Comparison of ENCODE assay signal across 19 cellular contexts in genomic region chr9:5563417-5563815, GRCh38. TPM values are rescaled to one million over a fixed set of nuclear protein-coding genes. Genes with fewer than 3 reads are reported as not detected.
DNase-seq lines count a peak whose midpoint lies in the region; ATAC-seq, FAIRE-seq and TF ChIP-seq lines count a peak whose summit lies in the region.
"Had no signal": no experiment of that assay in that cellular context is flagged by ENCODE, and none has a peak within 500 bp of the region (broad histone marks: within the 10 kb centered on the region; RNA-seq: fewer than 3 reads in every experiment).

No MANE protein-coding gene starts in this region.

- TF ChIP-seq POLR2A in H54 (IDR thresholded peaks at IDR 0.05; ENCODE audit: low read depth, low read length) (no peak), suprapubic skin (IDR thresholded peaks at IDR 0.05) (no peak)

- H3K27ac Mint-ChIP-seq in CD4-positive, alpha-beta memory T cell = peak overlapping the region in 5 of 7 donors; percentile 4 to 81 (median 51)
- peak overlapping the region; percentile 61 to 79 (median 72) for H3K27ac Mint-ChIP-seq in brain
- H3K27ac Mint-ChIP-seq in neural crest cell (ENCODE audit: unreplicated experiment) = peak overlapping the region; percentile 6
- H3K27ac Mint-ChIP-seq: activated T-helper 1 cell treated with anti-CD3 and anti-CD28 coated beads, Interleukin-12 subunit alpha, Interleukin-12 subunit beta, Interleukin-2, Interleukin-4 antibody, amounts not matched to agents 30 ng/mL and 10 ng/mL and 1 ng/mL, durations not matched to agents 14 hours and 24 hours and 36 hours had no signal

- TF ChIP-seq EP300 in suprapubic skin (IDR thresholded peaks at IDR 0.05) = no peak

- no peaks in the 10 kb centered on the region for H3K9me3 ChIP-seq in CD4-positive, alpha-beta memory T cell (ENCODE audit: control insufficient read depth in 1 of 2, low read length in 2 of 2)
- no peaks in the 10 kb centered on the region for H3K9me3 ChIP-seq in suprapubic skin
- H3K9me3 ChIP-seq: Caco-2, pancreas had no signal

- H3K9me3 Mint-ChIP-seq in CD4-positive, alpha-beta memory T cell = peaks cover 0 to 5% (median 2%) of the 10 kb centered on the region in 8 donors
- H3K9me3 Mint-ChIP-seq in brain (peaks cover 0 to 2% (median 0%) of the 10 kb centered on the region in 5 experiments), neural crest cell (peaks cover 2% of the 10 kb centered on the region)

- WGBS in suprapubic skin = 79% methylated on average over 2 of the region's 2 CpGs

- no peak overlapping the region for H3K4me3 ChIP-seq in CD4-positive, alpha-beta memory T cell (ENCODE audit: low read length in 2 of 2)
- no peak overlapping the region for H3K4me3 ChIP-seq in suprapubic skin
- H3K4me3 ChIP-seq: K562, pancreas had no signal

- no peak for DNase-seq in CD4-positive, alpha-beta memory T cell
- DNase-seq in H54 (ENCODE audit: insufficient read length, low spot score) (no peak), neural crest cell (ENCODE audit: low read depth, low spot score) (no peak), SW480 (ENCODE audit: low spot score) (no peak), suprapubic skin (ENCODE audit: low spot score in 2 of 2) (no peak)
- DNase-seq in stimulated activated CD4-positive, alpha-beta T cell treated with anti-CD3 and anti-CD28 coated beads, Interleukin-4, amount 100 ng/mL, for 24 hours = no peak
- DNase-seq: amniotic stem cell; Caco-2; left colon; NCI-H187 treated with DMSO at 0.1 percent for 48 hours; NCI-H446; NK-92 treated with Interleukin-12 subunit alpha and Interleukin-12 subunit beta, amount 100 ng/mL, for 24 hours; pancreas; stimulated activated CD4-positive, alpha-beta T cell treated with anti-CD3 and anti-CD28 coated beads, Interleukin-4, amount 100 ng/mL, for 1 hour had no signal

- no peak overlapping the region for H3K4me3 Mint-ChIP-seq in CD4-positive, alpha-beta memory T cell
- peak overlapping the region in 1 of 5 experiments; percentile 65 for H3K4me3 Mint-ChIP-seq in brain
- H3K4me3 Mint-ChIP-seq in neural crest cell = no peak overlapping the region
- H3K4me3 Mint-ChIP-seq: activated T-helper 1 cell treated with anti-CD3 and anti-CD28 coated beads, Interleukin-12 subunit alpha, Interleukin-12 subunit beta, Interleukin-2, Interleukin-4 antibody, amounts not matched to agents 30 ng/mL and 10 ng/mL and 1 ng/mL, durations not matched to agents 14 hours and 24 hours and 36 hours had no signal

- no peak for ATAC-seq in GM21381 (IDR thresholded peaks at IDR 0.05; ENCODE audit: unreplicated experiment)
- ATAC-seq: K562, left colon, pancreas had no signal

- peak; percentile 50 for FAIRE-seq in H54 (lab: Jason Lieb, UNC)
- FAIRE-seq: endometrium, K562, pancreas had no signal

- TF ChIP-seq CTCF in brain (conservative IDR thresholded peaks at IDR 0.05) (no peak), neural crest cell (conservative IDR thresholded peaks at IDR 0.05) (no peak), suprapubic skin (IDR thresholded peaks at IDR 0.05) (no peak)

- intact Hi-C loops in CD4-positive, alpha-beta memory T cell (cut with micrococcal nuclease) = no loop called here

- H3K27me3 Mint-ChIP-seq in CD4-positive, alpha-beta memory T cell = no peaks in the 10 kb centered on the region
- no peaks in the 10 kb centered on the region for H3K27me3 Mint-ChIP-seq in brain
- H3K27me3 Mint-ChIP-seq in neural crest cell (ENCODE audit: low read depth) = no peaks in the 10 kb centered on the region

- no peaks in the 10 kb centered on the region for H3K36me3 ChIP-seq in CD4-positive, alpha-beta memory T cell (ENCODE audit: insufficient read depth, low read length)
- no peaks in the 10 kb centered on the region for H3K36me3 ChIP-seq in suprapubic skin
- H3K36me3 ChIP-seq: pancreas had no signal

- peaks cover 33 to 51% (median 37%) of the 10 kb centered on the region in 4 donors for H3K4me1 Mint-ChIP-seq in CD4-positive, alpha-beta memory T cell
- H3K4me1 Mint-ChIP-seq in brain (peaks cover 23% of the 10 kb centered on the region), neural crest cell (peaks cover 22% of the 10 kb centered on the region)

- peaks cover 26% of the 10 kb centered on the region for H3K4me1 ChIP-seq in CD4-positive, alpha-beta memory T cell (ENCODE audit: insufficient read depth, low read length)
- H3K4me1 ChIP-seq in suprapubic skin = peaks cover 8% of the 10 kb centered on the region
- H3K4me1 ChIP-seq: Caco-2, pancreas had no signal

- CTCF ChIA-PET in CD4-positive, alpha-beta memory T cell (lab: Charles Lee; ENCODE audit: partially characterized antibody) = interaction anchor here (1.8 kb wide), 1 partner anchor 37 kb away, joined by 5 read pairs; no protein-coding TSS in a partner anchor

- H3K27ac ChIP-seq in CD4-positive, alpha-beta memory T cell (ENCODE audit: low read depth, low read length) = no peak overlapping the region
- no peak overlapping the region for H3K27ac ChIP-seq in suprapubic skin
- H3K27ac ChIP-seq: pancreas had no signal

- POLR2A ChIA-PET in CD4-positive, alpha-beta memory T cell (lab: Charles Lee; ENCODE audit: partially characterized antibody) = interaction anchor here (1.5 kb wide), 2 partner anchors 14 to 19 kb away, joined by 3 to 5 read pairs; no protein-coding TSS in a partner anchor

- H3K36me3 Mint-ChIP-seq in CD4-positive, alpha-beta memory T cell = peaks cover 1 to 3% of the 10 kb centered on the region in 2 donors
- H3K36me3 Mint-ChIP-seq in brain (no peaks in the 10 kb centered on the region), neural crest cell (ENCODE audit: low read depth) (no peaks in the 10 kb centered on the region)

- no peaks in the 10 kb centered on the region for H3K27me3 ChIP-seq in CD4-positive, alpha-beta memory T cell (ENCODE audit: insufficient read depth, low read length)
- H3K27me3 ChIP-seq in suprapubic skin = no peaks in the 10 kb centered on the region
- H3K27me3 ChIP-seq: pancreas had no signal

RNA-seq across cellular contexts. Expression of gene PDCD1LG2, which starts 53.1 kb away (rescaled TPM):
- total RNA-seq in CD4-positive, alpha-beta memory T cell = 1 to 10 TPM in 1 of 2 experiments, under 1 TPM in 1; 0.90 to 1.1 TPM
- 1 to 10 TPM; 1.1 TPM for polyA plus RNA-seq in CD4-positive, alpha-beta memory T cell
- 0.31 TPM for polyA plus RNA-seq in brain (ENCODE audit: insufficient read depth, low read depth, low replicate concordance)
- total RNA-seq in neural crest cell (not detected in 2 replicates), suprapubic skin (1 to 10 TPM in 2 of 4 donors, under 1 TPM in 2; 0.49 to 2.2 (median 0.99) TPM)
- total RNA-seq: Caco-2, K562 had no signal
- polyA plus RNA-seq: K562 had no signal

Comparison
In these comparisons a context has a peak if more than half of its experiments do, and no peak if none do; other contexts are left out.
1. H3K27ac Mint-ChIP-seq: peak in every context shown above with its lines; median percentile 72 in brain; 51 in CD4-positive, alpha-beta memory T cell; 6 in neural crest cell.